In the genomic region with DNA sequence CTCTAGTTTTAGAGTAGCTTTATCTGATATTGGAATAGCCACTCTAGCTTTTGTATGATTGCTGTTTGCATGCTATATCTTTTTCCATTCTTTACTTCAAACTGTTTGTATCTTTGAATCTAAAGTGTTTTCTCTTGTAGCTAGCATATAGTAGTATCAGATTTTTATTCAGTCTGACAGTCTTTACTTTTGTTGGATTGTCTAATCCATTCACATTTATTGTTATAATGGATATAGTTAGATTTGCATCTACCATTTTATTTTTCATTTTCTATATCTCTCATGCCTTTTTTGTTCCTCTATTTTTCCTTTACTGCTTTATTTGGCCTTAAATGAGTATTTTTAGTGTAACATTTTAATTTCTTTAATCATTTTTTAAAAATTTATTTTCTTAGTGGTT, we compare ENCODE assay signal across 40 cellular contexts. TPM values are rescaled to one million over a fixed set of nuclear protein-coding genes. Genes with fewer than 3 reads are reported as not detected.
"Had no signal": no experiment of that assay in that cellular context is flagged by ENCODE, and none has a peak within 500 bp of the region (broad histone marks: within the 10 kb centered on the region; RNA-seq: fewer than 3 reads in every experiment).

No MANE protein-coding gene starts in this region.

- H3K4me3 ChIP-seq: adrenal gland, ascending aorta, body of pancreas, breast epithelium, cardiac muscle cell had no signal

- FAIRE-seq: astrocyte, bronchial epithelial cell had no signal

- H3K27me3 ChIP-seq: adrenal gland, ascending aorta, body of pancreas, brain microvascular endothelial cell, cardiac muscle cell had no signal

- H3K36me3 Mint-ChIP-seq: activated naive CD4-positive, alpha-beta T cell treated with anti-CD3 and anti-CD28 coated beads, Interleukin-2, amount 10 ng/mL, durations not matched to agents 7 days and 5 days; activated naive CD8-positive, alpha-beta T cell treated with anti-CD3 and anti-CD28 coated beads for 36 hours; activated naive CD8-positive, alpha-beta T cell treated with anti-CD3 and anti-CD28 coated beads, Interleukin-2, amount 10 ng/mL, durations not matched to agents 7 days and 5 days had no signal

- DNase-seq: activated effector memory CD4-positive, alpha-beta T cell treated with anti-CD3 and anti-CD28 coated beads, Interleukin-2, amount 50 U/mL, for 16 hours; activated effector memory CD4-positive, alpha-beta T cell treated with Interleukin-2 at 50 U/mL for 16 hours; activated gamma-delta T cell; activated gamma-delta T cell treated with Interleukin-2 at 50 U/mL for 16 hours; activated naive CD4-positive, alpha-beta T cell; activated naive CD4-positive, alpha-beta T cell treated with anti-CD3 and anti-CD28 coated beads for 36 hours; activated naive CD4-positive, alpha-beta T cell treated with anti-CD3 and anti-CD28 coated beads, Interleukin-2, amount 10 ng/mL, durations not matched to agents 7 days and 5 days; activated naive CD4-positive, alpha-beta T cell treated with anti-CD3 and anti-CD28 coated beads, Interleukin-2, amount 50 U/mL, for 16 hours; activated naive CD4-positive, alpha-beta T cell treated with Interleukin-2 at 50 U/mL for 16 hours; activated naive CD8-positive, alpha-beta T cell treated with anti-CD3 and anti-CD28 coated beads for 36 hours; activated naive CD8-positive, alpha-beta T cell treated with anti-CD3 and anti-CD28 coated beads, Interleukin-2, amount 10 ng/mL, durations not matched to agents 7 days and 5 days; activated naive CD8-positive, alpha-beta T cell treated with anti-CD3 and anti-CD28 coated beads, Interleukin-2, amount 50 U/mL, for 24 hours; activated T-cell treated with anti-CD3 and anti-CD28 coated beads, Interleukin-2, amount 50 U/mL, for 1 hour; activated T-cell treated with anti-CD3 and anti-CD28 coated beads, Interleukin-2, amount 50 U/mL, for 24 hours; activated T-cell treated with anti-CD3 and anti-CD28 coated beads, Interleukin-2, amount 50 U/mL, for 48 hours; activated T-cell treated with anti-CD3 and anti-CD28 coated beads, Interleukin-2, amount 50 U/mL, for 72 hours; adrenal gland; amniotic stem cell; amygdala; anterior cingulate cortex; aorta; body of pancreas; brain microvascular endothelial cell; caudate nucleus; central memory CD4-positive, alpha-beta T cell; cerebellar nuclear complex had no signal

- H3K4me1 Mint-ChIP-seq: activated naive CD4-positive, alpha-beta T cell treated with anti-CD3 and anti-CD28 coated beads, Interleukin-2, amount 10 ng/mL, durations not matched to agents 7 days and 5 days; activated naive CD4-positive, alpha-beta T cell treated with anti-CD3 and anti-CD28 coated beads, Interleukin-2, amount 50 U/mL, for 24 hours; activated naive CD8-positive, alpha-beta T cell treated with anti-CD3 and anti-CD28 coated beads for 36 hours; activated naive CD8-positive, alpha-beta T cell treated with anti-CD3 and anti-CD28 coated beads, Interleukin-2, amount 10 ng/mL, durations not matched to agents 7 days and 5 days; activated naive CD8-positive, alpha-beta T cell treated with anti-CD3 and anti-CD28 coated beads, Interleukin-2, amount 50 U/mL, for 24 hours; activated T-helper 17 cell treated with anti-CD3 and anti-CD28 coated beads, Interleukin-2, amount 50 U/mL, for 72 hours; brain; central memory CD8-positive, alpha-beta T cell had no signal

- H3K27ac Mint-ChIP-seq: activated naive CD4-positive, alpha-beta T cell treated with anti-CD3 and anti-CD28 coated beads for 36 hours; activated naive CD4-positive, alpha-beta T cell treated with anti-CD3 and anti-CD28 coated beads, Interleukin-2, amount 10 ng/mL, durations not matched to agents 7 days and 5 days; activated naive CD4-positive, alpha-beta T cell treated with anti-CD3 and anti-CD28 coated beads, Interleukin-2, amount 50 U/mL, for 24 hours; activated naive CD4-positive, alpha-beta T cell treated with anti-CD3 and anti-CD28 coated beads, Interleukin-2, amount 50 U/mL, for 72 hours; activated naive CD8-positive, alpha-beta T cell; activated naive CD8-positive, alpha-beta T cell treated with anti-CD3 and anti-CD28 coated beads for 36 hours; activated naive CD8-positive, alpha-beta T cell treated with anti-CD3 and anti-CD28 coated beads, Interleukin-2, amount 10 ng/mL, durations not matched to agents 7 days and 5 days; activated naive CD8-positive, alpha-beta T cell treated with anti-CD3 and anti-CD28 coated beads, Interleukin-2, amount 50 U/mL, for 24 hours; activated T-cell treated with anti-CD3 and anti-CD28 coated beads, Interleukin-2, amount 50 U/mL, for 24 hours; activated T-cell treated with anti-CD3 and anti-CD28 coated beads, Interleukin-2, amount 50 U/mL, for 72 hours; activated T-helper 1 cell treated with anti-CD3 and anti-CD28 coated beads, Interleukin-12 subunit alpha, Interleukin-12 subunit beta, Interleukin-2, Interleukin-4 antibody, amounts not matched to agents 30 ng/mL and 10 ng/mL and 1 ng/mL, durations not matched to agents 14 hours and 24 hours and 36 hours; activated T-helper 17 cell treated with anti-CD3 and anti-CD28 coated beads, Interleukin-2, amount 50 U/mL, for 72 hours; activated T-helper 2 cell treated with anti-CD3 and anti-CD28 coated beads, Interferon-gamma antibody, Interleukin-2, Interleukin-4, amounts not matched to agents 10 μg/mL and 5 μg/mL and 100 μg/mL, durations not matched to agents 14 hours and 24 hours and 36 hours; brain had no signal

- ATAC-seq: activated naive CD4-positive, alpha-beta T cell treated with anti-CD3 and anti-CD28 coated beads, Interleukin-2, amount 50 U/mL, for 72 hours; activated naive CD8-positive, alpha-beta T cell treated with anti-CD3 and anti-CD28 coated beads, Interleukin-2, amount 50 U/mL, for 24 hours; activated T-cell treated with anti-CD3 and anti-CD28 coated beads, Interleukin-2, amount 50 U/mL, for 72 hours; activated T-helper 17 cell treated with anti-CD3 and anti-CD28 coated beads, Interleukin-2, amount 50 U/mL, for 72 hours; body of pancreas had no signal

- H3K4me3 Mint-ChIP-seq: activated naive CD4-positive, alpha-beta T cell treated with anti-CD3 and anti-CD28 coated beads for 36 hours; activated naive CD4-positive, alpha-beta T cell treated with anti-CD3 and anti-CD28 coated beads, Interleukin-2, amount 10 ng/mL, durations not matched to agents 7 days and 5 days; activated naive CD4-positive, alpha-beta T cell treated with anti-CD3 and anti-CD28 coated beads, Interleukin-2, amount 50 U/mL, for 24 hours; activated naive CD8-positive, alpha-beta T cell; activated naive CD8-positive, alpha-beta T cell treated with anti-CD3 and anti-CD28 coated beads for 36 hours; activated naive CD8-positive, alpha-beta T cell treated with anti-CD3 and anti-CD28 coated beads, Interleukin-2, amount 10 ng/mL, durations not matched to agents 7 days and 5 days; activated naive CD8-positive, alpha-beta T cell treated with anti-CD3 and anti-CD28 coated beads, Interleukin-2, amount 50 U/mL, for 24 hours; activated T-cell treated with anti-CD3 and anti-CD28 coated beads, Interleukin-2, amount 50 U/mL, for 24 hours; activated T-cell treated with anti-CD3 and anti-CD28 coated beads, Interleukin-2, amount 50 U/mL, for 72 hours; activated T-helper 1 cell treated with anti-CD3 and anti-CD28 coated beads, Interleukin-12 subunit alpha, Interleukin-12 subunit beta, Interleukin-2, Interleukin-4 antibody, amounts not matched to agents 30 ng/mL and 10 ng/mL and 1 ng/mL, durations not matched to agents 14 hours and 24 hours and 36 hours; activated T-helper 17 cell treated with anti-CD3 and anti-CD28 coated beads, Interleukin-2, amount 50 U/mL, for 72 hours; brain; central memory CD8-positive, alpha-beta T cell had no signal

- H3K27ac ChIP-seq: adrenal gland, ascending aorta, body of pancreas, brain microvascular endothelial cell, breast epithelium, cardiac muscle cell had no signal

- H3K4me1 ChIP-seq: adrenal gland, ascending aorta, body of pancreas, breast epithelium had no signal

- H3K36me3 ChIP-seq: adrenal gland, ascending aorta, brain microvascular endothelial cell, breast epithelium, cardiac muscle cell had no signal

RNA-seq across cellular contexts. Expression of a gene that starts 52.1 kb away (rescaled TPM):
- total RNA-seq: activated naive CD4-positive, alpha-beta T cell treated with anti-CD3 and anti-CD28 coated beads for 36 hours; activated naive CD4-positive, alpha-beta T cell treated with anti-CD3 and anti-CD28 coated beads, Interleukin-2, amount 50 U/mL, for 72 hours; activated naive CD8-positive, alpha-beta T cell treated with anti-CD3 and anti-CD28 coated beads for 36 hours; activated naive CD8-positive, alpha-beta T cell treated with anti-CD3 and anti-CD28 coated beads, Interleukin-2, amount 10 ng/mL, durations not matched to agents 7 days and 5 days; activated T-cell treated with anti-CD3 and anti-CD28 coated beads, Interleukin-2, amount 50 U/mL, for 72 hours; activated T-helper 1 cell treated with anti-CD3 and anti-CD28 coated beads, Interleukin-12 subunit alpha, Interleukin-12 subunit beta, Interleukin-2, Interleukin-4 antibody, amounts not matched to agents 30 ng/mL and 10 ng/mL and 1 ng/mL, durations not matched to agents 14 hours and 24 hours and 36 hours; activated T-helper 17 cell treated with anti-CD3 and anti-CD28 coated beads, Interleukin-2, amount 50 U/mL, for 72 hours; activated T-helper 2 cell treated with anti-CD3 and anti-CD28 coated beads, Interferon-gamma antibody, Interleukin-2, Interleukin-4, amounts not matched to agents 10 μg/mL and 5 μg/mL and 100 μg/mL, durations not matched to agents 14 hours and 24 hours and 36 hours; ascending aorta; chondrocyte had no signal
- polyA plus RNA-seq: aorta had no signal
